Comparison of ENCODE assay signal across 19 cellular contexts in the genomic region with DNA sequence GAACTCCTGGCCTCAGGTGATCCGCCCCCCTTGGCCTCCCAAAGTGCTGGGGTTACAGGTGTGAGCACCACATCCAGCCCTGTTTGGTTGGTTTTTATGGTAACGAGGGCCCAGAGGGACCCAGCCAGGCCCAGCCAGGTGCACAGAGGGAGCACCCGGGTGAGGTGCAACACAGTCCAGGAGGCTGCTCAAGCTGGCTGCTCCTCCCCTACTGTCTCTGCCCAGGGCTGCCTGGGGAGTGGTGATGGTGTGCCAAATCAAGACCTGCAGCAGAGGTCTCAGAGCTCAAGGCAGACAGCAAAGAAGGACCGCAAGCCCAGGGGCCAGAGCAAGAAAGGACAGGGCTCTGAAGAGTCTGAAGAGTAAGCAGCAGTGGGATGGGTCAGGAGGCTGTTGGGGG. TPM values are rescaled to one million over a fixed set of nuclear protein-coding genes. Genes with fewer than 3 reads are reported as not detected.
"Had no signal": no experiment of that assay in that cellular context is flagged by ENCODE, and none has a peak within 500 bp of the region (broad histone marks: within the 10 kb centered on the region; RNA-seq: fewer than 3 reads in every experiment).

No MANE protein-coding gene starts in this region.

- H3K27me3 Mint-ChIP-seq: activated T-helper 17 cell treated with anti-CD3 and anti-CD28 coated beads, Interleukin-2, amount 50 U/mL, for 72 hours; naive thymus-derived CD8-positive, alpha-beta T cell; T-cell had no signal

- H3K36me3 ChIP-seq: esophagus muscularis mucosa, left lung, right lobe of liver, spleen, transverse colon had no signal

- H3K9me3 ChIP-seq: esophagus muscularis mucosa, left lung, mucosa of descending colon, psoas muscle, right lobe of liver, spleen, transverse colon had no signal

- H3K4me1 ChIP-seq: esophagus muscularis mucosa, psoas muscle, transverse colon had no signal

- H3K36me3 Mint-ChIP-seq: naive thymus-derived CD8-positive, alpha-beta T cell; T-cell had no signal

- H3K27ac Mint-ChIP-seq: activated CD4-positive, alpha-beta T cell treated with anti-CD3 and anti-CD28 coated beads, Interleukin-2, amount 10 ng/mL, durations not matched to agents 7 days and 5 days; activated naive CD4-positive, alpha-beta T cell treated with anti-CD3 and anti-CD28 coated beads for 36 hours; activated T-helper 17 cell treated with anti-CD3 and anti-CD28 coated beads, Interleukin-2, amount 50 U/mL, for 72 hours; naive thymus-derived CD8-positive, alpha-beta T cell; T-cell had no signal

- ATAC-seq: activated T-helper 17 cell treated with anti-CD3 and anti-CD28 coated beads, Interleukin-2, amount 50 U/mL, for 72 hours; left lung; mucosa of descending colon; naive thymus-derived CD8-positive, alpha-beta T cell had no signal

- DNase-seq: activated CD4-positive, alpha-beta T cell treated with anti-CD3 and anti-CD28 coated beads, Interleukin-2, amount 10 ng/mL, durations not matched to agents 7 days and 5 days; activated CD4-positive, CD25-positive, alpha-beta regulatory T cell; activated CD8-positive, alpha-beta memory T cell treated with anti-CD3 and anti-CD28 coated beads for 24 hours; activated naive CD4-positive, alpha-beta T cell treated with anti-CD3 and anti-CD28 coated beads for 36 hours; mucosa of descending colon; naive thymus-derived CD8-positive, alpha-beta T cell; psoas muscle; right lobe of liver; spleen; stimulated activated CD4-positive, alpha-beta T cell treated with anti-CD3 and anti-CD28 coated beads, Interleukin-2, amount 100 ng/mL, for 24 hours; stimulated activated naive CD4-positive, alpha-beta T cell; substantia nigra; T-cell; transverse colon had no signal

- FAIRE-seq: astrocyte had no signal

- H3K9me3 Mint-ChIP-seq: activated CD4-positive, alpha-beta T cell treated with anti-CD3 and anti-CD28 coated beads, Interleukin-2, amount 10 ng/mL, durations not matched to agents 7 days and 5 days; activated naive CD4-positive, alpha-beta T cell treated with anti-CD3 and anti-CD28 coated beads for 36 hours; activated T-helper 17 cell treated with anti-CD3 and anti-CD28 coated beads, Interleukin-2, amount 50 U/mL, for 72 hours; naive thymus-derived CD8-positive, alpha-beta T cell; T-cell had no signal

- H3K27me3 ChIP-seq: right lobe of liver, transverse colon had no signal

- H3K4me3 ChIP-seq: esophagus muscularis mucosa, left lung, mucosa of descending colon, psoas muscle, right lobe of liver, spleen, transverse colon had no signal

- H3K4me3 Mint-ChIP-seq: activated CD4-positive, alpha-beta T cell treated with anti-CD3 and anti-CD28 coated beads, Interleukin-2, amount 10 ng/mL, durations not matched to agents 7 days and 5 days; activated naive CD4-positive, alpha-beta T cell treated with anti-CD3 and anti-CD28 coated beads for 36 hours; activated T-helper 17 cell treated with anti-CD3 and anti-CD28 coated beads, Interleukin-2, amount 50 U/mL, for 72 hours; naive thymus-derived CD8-positive, alpha-beta T cell; T-cell had no signal

- H3K27ac ChIP-seq: esophagus muscularis mucosa, left lung, psoas muscle, right lobe of liver, spleen, transverse colon had no signal

RNA-seq across cellular contexts. Expression of a gene that starts 1.4 kb away (rescaled TPM):
- total RNA-seq: activated CD4-positive, alpha-beta T cell treated with anti-CD3 and anti-CD28 coated beads, Interleukin-2, amount 10 ng/mL, durations not matched to agents 7 days and 5 days; activated naive CD4-positive, alpha-beta T cell treated with anti-CD3 and anti-CD28 coated beads for 36 hours; activated T-helper 17 cell treated with anti-CD3 and anti-CD28 coated beads, Interleukin-2, amount 50 U/mL, for 72 hours; astrocyte; esophagus muscularis mucosa; fibroblast of villous mesenchyme; left lung; naive thymus-derived CD8-positive, alpha-beta T cell; psoas muscle; right lobe of liver; T-cell; transverse colon had no signal
- polyA plus RNA-seq: naive thymus-derived CD8-positive, alpha-beta T cell; psoas muscle had no signal

RNA-seq across cellular contexts. Expression of a gene that starts 46.5 kb away (rescaled TPM):
- total RNA-seq: naive thymus-derived CD8-positive, alpha-beta T cell had no signal
